Comparison of ENCODE assay signal across 38 cellular contexts in genomic region chr19:22256856-22257255, GRCh38. TPM values are rescaled to one million over a fixed set of nuclear protein-coding genes. Genes with fewer than 3 reads are reported as not detected.
"Had no signal": no experiment of that assay in that cellular context is flagged by ENCODE, and none has a peak within 500 bp of the region (broad histone marks: within the 10 kb centered on the region; RNA-seq: fewer than 3 reads in every experiment).

No MANE protein-coding gene starts in this region.

- H3K9me3 ChIP-seq: MG63 had no signal

- H3K27me3 ChIP-seq: MG63 had no signal

- H3K27ac ChIP-seq: KMS-11 had no signal

- H3K4me3 ChIP-seq: MG63 had no signal

- H3K4me2 ChIP-seq: KMS-11 had no signal

- H3K36me3 ChIP-seq: MG63 had no signal

- DNase-seq: Karpas-422, Kasumi-1, MG63, MM.1S, MV-4-11, NCI-H1048, NCI-H1092, NCI-H1092 treated with DMSO at 0.1 percent for 48 hours, NCI-H1105, NCI-H1105 treated with DMSO at 0.1 percent for 48 hours, NCI-H1417, NCI-H1417 treated with DMSO at 0.1 percent for 48 hours, NCI-H1436, NCI-H1436 treated with DMSO at 0.1 percent for 48 hours, NCI-H146, NCI-H1694, NCI-H1694 treated with DMSO at 0.1 percent for 48 hours, NCI-H187, NCI-H187 treated with DMSO at 0.1 percent for 48 hours, NCI-H1930, NCI-H2029, NCI-H2029 treated with DMSO at 0.1 percent for 48 hours, NCI-H2081, NCI-H2081 treated with DMSO at 0.1 percent for 48 hours, NCI-H2107, NCI-H2171, NCI-H2171 treated with DMSO at 0.1 percent for 48 hours, NCI-H2227 treated with DMSO at 0.1 percent for 48 hours, NCI-H226, NCI-H345, NCI-H446, NCI-H446 treated with DMSO at 0.1 percent for 48 hours, NCI-H510A had no signal

- H3K9ac ChIP-seq: KMS-11 had no signal

RNA-seq across cellular contexts. Expression of gene ZNF729, which starts 29.4 kb away (rescaled TPM):
- total RNA-seq: LHCN-M2, M059J, MCF 10A, NCI-H460 had no signal
